In the genomic region with DNA sequence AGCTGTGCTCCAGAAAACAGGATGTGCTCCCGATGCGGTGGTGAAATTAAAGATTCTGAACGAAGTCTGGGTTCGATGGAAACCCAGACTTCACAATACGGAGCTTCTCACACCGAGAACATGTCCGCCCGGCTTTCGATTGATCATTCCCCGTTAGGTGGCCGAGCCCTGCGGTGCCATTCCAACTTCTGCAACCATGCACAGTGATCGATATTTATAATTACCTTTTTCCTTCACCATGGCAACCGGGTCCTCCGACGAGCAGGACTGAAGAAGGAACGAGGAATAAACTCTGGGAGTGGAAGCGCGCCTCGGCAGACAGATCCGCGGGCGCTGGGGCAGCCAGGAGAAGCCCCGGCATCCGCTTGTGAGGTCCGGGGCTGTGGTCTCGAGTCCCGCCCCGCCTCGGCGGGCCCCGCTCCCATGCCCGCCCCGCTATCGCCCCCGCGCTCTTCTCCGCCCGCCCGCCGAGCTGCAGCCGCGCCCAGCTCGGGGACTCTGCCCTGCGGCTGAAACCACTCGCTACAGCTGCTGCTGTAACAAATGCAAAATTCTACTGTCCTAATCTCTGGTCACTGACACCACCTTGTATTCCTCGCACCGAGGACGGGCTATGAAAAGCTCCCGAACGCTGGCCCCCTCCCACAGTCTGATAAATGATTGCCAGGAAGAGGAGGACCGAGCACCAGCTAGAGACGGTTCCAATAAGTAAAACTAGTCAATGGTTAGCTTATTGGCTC, we compare ENCODE assay signal across 1 cellular context.
A peak's percentile ranks its signal among the peaks of the same experiment; 100 is the strongest.
TF ChIP-seq lines count a peak whose summit lies in the region.

No MANE protein-coding gene starts in this region.

TF ChIP-seq in HepG2, 621 proteins besides CTCF, POLR2A, EP300 and RAD21 (continued from another document and continues in another):
- TF ChIP-seq, protein P1, sequence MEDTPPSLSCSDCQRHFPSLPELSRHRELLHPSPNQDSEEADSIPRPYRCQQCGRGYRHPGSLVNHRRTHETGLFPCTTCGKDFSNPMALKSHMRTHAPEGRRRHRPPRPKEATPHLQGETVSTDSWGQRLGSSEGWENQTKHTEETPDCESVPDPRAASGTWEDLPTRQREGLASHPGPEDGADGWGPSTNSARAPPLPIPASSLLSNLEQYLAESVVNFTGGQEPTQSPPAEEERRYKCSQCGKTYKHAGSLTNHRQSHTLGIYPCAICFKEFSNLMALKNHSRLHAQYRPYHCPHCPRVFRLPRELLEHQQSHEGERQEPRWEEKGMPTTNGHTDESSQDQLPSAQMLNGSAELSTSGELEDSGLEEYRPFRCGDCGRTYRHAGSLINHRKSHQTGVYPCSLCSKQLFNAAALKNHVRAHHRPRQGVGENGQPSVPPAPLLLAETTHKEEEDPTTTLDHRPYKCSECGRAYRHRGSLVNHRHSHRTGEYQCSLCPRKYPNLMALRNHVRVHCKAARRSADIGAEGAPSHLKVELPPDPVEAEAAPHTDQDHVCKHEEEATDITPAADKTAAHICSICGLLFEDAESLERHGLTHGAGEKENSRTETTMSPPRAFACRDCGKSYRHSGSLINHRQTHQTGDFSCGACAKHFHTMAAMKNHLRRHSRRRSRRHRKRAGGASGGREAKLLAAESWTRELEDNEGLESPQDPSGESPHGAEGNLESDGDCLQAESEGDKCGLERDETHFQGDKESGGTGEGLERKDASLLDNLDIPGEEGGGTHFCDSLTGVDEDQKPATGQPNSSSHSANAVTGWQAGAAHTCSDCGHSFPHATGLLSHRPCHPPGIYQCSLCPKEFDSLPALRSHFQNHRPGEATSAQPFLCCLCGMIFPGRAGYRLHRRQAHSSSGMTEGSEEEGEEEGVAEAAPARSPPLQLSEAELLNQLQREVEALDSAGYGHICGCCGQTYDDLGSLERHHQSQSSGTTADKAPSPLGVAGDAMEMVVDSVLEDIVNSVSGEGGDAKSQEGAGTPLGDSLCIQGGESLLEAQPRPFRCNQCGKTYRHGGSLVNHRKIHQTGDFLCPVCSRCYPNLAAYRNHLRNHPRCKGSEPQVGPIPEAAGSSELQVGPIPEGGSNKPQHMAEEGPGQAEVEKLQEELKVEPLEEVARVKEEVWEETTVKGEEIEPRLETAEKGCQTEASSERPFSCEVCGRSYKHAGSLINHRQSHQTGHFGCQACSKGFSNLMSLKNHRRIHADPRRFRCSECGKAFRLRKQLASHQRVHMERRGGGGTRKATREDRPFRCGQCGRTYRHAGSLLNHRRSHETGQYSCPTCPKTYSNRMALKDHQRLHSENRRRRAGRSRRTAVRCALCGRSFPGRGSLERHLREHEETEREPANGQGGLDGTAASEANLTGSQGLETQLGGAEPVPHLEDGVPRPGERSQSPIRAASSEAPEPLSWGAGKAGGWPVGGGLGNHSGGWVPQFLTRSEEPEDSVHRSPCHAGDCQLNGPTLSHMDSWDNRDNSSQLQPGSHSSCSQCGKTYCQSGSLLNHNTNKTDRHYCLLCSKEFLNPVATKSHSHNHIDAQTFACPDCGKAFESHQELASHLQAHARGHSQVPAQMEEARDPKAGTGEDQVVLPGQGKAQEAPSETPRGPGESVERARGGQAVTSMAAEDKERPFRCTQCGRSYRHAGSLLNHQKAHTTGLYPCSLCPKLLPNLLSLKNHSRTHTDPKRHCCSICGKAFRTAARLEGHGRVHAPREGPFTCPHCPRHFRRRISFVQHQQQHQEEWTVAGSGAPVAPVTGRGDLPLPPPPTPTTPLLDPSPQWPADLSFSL (CRISPR knock-in tag; IDR thresholded peaks at IDR 0.05): no peak
- TF ChIP-seq, protein P2, sequence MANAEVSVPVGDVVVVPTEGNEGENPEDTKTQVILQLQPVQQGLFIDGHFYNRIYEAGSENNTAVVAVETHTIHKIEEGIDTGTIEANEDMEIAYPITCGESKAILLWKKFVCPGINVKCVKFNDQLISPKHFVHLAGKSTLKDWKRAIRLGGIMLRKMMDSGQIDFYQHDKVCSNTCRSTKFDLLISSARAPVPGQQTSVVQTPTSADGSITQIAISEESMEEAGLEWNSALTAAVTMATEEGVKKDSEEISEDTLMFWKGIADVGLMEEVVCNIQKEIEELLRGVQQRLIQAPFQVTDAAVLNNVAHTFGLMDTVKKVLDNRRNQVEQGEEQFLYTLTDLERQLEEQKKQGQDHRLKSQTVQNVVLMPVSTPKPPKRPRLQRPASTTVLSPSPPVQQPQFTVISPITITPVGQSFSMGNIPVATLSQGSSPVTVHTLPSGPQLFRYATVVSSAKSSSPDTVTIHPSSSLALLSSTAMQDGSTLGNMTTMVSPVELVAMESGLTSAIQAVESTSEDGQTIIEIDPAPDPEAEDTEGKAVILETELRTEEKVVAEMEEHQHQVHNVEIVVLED (CRISPR knock-in tag; IDR thresholded peaks at IDR 0.05; ENCODE audit: borderline replicate concordance): no peak
- 0 out of 2 replicates have a peak, but pooled peaks have one; percentile 53 for TF ChIP-seq ZNF547 (CRISPR knock-in tag; IDR thresholded peaks at IDR 0.05)
- no peak for TF ChIP-seq ZNF17 (CRISPR knock-in tag; IDR thresholded peaks at IDR 0.05)
- TF ChIP-seq ARHGAP35 (CRISPR knock-in tag; IDR thresholded peaks at IDR 0.05; ENCODE audit: borderline replicate concordance): no peak
- no peak for TF ChIP-seq CCAR2 (optimal IDR thresholded peaks at IDR 0.05; ENCODE audit: low read depth, low read length)
- TF ChIP-seq, protein P3, sequence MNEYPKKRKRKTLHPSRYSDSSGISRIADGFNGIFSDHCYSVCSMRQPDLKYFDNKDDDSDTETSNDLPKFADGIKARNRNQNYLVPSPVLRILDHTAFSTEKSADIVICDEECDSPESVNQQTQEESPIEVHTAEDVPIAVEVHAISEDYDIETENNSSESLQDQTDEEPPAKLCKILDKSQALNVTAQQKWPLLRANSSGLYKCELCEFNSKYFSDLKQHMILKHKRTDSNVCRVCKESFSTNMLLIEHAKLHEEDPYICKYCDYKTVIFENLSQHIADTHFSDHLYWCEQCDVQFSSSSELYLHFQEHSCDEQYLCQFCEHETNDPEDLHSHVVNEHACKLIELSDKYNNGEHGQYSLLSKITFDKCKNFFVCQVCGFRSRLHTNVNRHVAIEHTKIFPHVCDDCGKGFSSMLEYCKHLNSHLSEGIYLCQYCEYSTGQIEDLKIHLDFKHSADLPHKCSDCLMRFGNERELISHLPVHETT (CRISPR knock-in tag; conservative IDR thresholded peaks at IDR 0.05): no peak
- TF ChIP-seq ESRRA (CRISPR knock-in tag; IDR thresholded peaks at IDR 0.05; ENCODE audit: low read depth): no peak
- TF ChIP-seq CHD2 (IDR thresholded peaks at IDR 0.05; ENCODE audit: low read depth, low read length): no peak
- TF ChIP-seq HMGA1 (CRISPR knock-in tag; conservative IDR thresholded peaks at IDR 0.05): no peak
- TF ChIP-seq ZNF75D (CRISPR knock-in tag; IDR thresholded peaks at IDR 0.05; ENCODE audit: borderline replicate concordance): no peak
- TF ChIP-seq, protein P4, sequence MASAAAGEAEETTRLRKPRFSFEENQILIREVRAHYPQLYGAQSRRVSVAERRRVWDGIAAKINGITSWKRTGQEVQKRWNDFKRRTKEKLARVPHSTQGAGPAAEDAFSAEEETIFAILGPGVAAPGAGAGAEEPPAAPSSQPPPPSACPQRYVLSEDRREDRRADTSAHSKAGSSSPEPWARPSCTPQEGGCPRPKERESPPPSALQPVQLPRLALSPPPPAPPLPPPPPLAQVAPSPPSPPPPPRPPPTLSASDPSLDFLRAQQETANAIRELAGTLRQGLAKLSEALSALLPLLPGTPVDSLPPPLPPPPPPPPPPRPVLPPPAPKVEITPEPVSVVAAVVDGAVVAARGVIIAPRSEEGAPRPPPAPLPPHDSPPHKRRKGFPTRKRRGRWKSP (CRISPR knock-in tag; IDR thresholded peaks at IDR 0.05): no peak
- TF ChIP-seq GLI4 (CRISPR knock-in tag; IDR thresholded peaks at IDR 0.05; ENCODE audit: borderline replicate concordance): no peak
- TF ChIP-seq, protein P5, sequence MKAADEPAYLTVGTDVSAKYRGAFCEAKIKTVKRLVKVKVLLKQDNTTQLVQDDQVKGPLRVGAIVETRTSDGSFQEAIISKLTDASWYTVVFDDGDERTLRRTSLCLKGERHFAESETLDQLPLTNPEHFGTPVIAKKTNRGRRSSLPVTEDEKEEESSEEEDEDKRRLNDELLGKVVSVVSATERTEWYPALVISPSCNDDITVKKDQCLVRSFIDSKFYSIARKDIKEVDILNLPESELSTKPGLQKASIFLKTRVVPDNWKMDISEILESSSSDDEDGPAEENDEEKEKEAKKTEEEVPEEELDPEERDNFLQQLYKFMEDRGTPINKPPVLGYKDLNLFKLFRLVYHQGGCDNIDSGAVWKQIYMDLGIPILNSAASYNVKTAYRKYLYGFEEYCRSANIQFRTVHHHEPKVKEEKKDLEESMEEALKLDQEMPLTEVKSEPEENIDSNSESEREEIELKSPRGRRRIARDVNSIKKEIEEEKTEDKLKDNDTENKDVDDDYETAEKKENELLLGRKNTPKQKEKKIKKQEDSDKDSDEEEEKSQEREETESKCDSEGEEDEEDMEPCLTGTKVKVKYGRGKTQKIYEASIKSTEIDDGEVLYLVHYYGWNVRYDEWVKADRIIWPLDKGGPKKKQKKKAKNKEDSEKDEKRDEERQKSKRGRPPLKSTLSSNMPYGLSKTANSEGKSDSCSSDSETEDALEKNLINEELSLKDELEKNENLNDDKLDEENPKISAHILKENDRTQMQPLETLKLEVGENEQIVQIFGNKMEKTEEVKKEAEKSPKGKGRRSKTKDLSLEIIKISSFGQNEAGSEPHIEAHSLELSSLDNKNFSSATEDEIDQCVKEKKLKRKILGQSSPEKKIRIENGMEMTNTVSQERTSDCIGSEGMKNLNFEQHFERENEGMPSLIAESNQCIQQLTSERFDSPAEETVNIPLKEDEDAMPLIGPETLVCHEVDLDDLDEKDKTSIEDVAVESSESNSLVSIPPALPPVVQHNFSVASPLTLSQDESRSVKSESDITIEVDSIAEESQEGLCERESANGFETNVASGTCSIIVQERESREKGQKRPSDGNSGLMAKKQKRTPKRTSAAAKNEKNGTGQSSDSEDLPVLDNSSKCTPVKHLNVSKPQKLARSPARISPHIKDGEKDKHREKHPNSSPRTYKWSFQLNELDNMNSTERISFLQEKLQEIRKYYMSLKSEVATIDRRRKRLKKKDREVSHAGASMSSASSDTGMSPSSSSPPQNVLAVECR (CRISPR knock-in tag; IDR thresholded peaks at IDR 0.05; ENCODE audit: borderline replicate concordance): peak; percentile 41; the same call in 1 of the 2 replicates
- no peak for TF ChIP-seq ZNF589 (CRISPR knock-in tag; conservative IDR thresholded peaks at IDR 0.05)
- TF ChIP-seq ZNF619 (CRISPR knock-in tag; IDR thresholded peaks at IDR 0.05): no peak
- TF ChIP-seq, protein P6, sequence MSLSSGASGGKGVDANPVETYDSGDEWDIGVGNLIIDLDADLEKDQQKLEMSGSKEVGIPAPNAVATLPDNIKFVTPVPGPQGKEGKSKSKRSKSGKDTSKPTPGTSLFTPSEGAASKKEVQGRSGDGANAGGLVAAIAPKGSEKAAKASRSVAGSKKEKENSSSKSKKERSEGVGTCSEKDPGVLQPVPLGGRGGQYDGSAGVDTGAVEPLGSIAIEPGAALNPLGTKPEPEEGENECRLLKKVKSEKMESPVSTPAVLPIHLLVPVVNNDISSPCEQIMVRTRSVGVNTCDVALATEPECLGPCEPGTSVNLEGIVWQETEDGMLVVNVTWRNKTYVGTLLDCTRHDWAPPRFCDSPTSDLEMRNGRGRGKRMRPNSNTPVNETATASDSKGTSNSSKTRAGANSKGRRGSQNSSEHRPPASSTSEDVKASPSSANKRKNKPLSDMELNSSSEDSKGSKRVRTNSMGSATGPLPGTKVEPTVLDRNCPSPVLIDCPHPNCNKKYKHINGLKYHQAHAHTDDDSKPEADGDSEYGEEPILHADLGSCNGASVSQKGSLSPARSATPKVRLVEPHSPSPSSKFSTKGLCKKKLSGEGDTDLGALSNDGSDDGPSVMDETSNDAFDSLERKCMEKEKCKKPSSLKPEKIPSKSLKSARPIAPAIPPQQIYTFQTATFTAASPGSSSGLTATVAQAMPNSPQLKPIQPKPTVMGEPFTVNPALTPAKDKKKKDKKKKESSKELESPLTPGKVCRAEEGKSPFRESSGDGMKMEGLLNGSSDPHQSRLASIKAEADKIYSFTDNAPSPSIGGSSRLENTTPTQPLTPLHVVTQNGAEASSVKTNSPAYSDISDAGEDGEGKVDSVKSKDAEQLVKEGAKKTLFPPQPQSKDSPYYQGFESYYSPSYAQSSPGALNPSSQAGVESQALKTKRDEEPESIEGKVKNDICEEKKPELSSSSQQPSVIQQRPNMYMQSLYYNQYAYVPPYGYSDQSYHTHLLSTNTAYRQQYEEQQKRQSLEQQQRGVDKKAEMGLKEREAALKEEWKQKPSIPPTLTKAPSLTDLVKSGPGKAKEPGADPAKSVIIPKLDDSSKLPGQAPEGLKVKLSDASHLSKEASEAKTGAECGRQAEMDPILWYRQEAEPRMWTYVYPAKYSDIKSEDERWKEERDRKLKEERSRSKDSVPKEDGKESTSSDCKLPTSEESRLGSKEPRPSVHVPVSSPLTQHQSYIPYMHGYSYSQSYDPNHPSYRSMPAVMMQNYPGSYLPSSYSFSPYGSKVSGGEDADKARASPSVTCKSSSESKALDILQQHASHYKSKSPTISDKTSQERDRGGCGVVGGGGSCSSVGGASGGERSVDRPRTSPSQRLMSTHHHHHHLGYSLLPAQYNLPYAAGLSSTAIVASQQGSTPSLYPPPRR (CRISPR knock-in tag; IDR thresholded peaks at IDR 0.05; ENCODE audit: borderline replicate concordance): no peak
- no peak for TF ChIP-seq PHB2 (IDR thresholded peaks at IDR 0.05; ENCODE audit: partially characterized antibody)
- TF ChIP-seq, protein P7, sequence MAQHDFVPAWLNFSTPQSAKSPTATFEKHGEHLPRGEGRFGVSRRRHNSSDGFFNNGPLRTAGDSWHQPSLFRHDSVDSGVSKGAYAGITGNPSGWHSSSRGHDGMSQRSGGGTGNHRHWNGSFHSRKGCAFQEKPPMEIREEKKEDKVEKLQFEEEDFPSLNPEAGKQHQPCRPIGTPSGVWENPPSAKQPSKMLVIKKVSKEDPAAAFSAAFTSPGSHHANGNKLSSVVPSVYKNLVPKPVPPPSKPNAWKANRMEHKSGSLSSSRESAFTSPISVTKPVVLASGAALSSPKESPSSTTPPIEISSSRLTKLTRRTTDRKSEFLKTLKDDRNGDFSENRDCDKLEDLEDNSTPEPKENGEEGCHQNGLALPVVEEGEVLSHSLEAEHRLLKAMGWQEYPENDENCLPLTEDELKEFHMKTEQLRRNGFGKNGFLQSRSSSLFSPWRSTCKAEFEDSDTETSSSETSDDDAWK (CRISPR knock-in tag; IDR thresholded peaks at IDR 0.05): no peak
- TF ChIP-seq, protein P8, sequence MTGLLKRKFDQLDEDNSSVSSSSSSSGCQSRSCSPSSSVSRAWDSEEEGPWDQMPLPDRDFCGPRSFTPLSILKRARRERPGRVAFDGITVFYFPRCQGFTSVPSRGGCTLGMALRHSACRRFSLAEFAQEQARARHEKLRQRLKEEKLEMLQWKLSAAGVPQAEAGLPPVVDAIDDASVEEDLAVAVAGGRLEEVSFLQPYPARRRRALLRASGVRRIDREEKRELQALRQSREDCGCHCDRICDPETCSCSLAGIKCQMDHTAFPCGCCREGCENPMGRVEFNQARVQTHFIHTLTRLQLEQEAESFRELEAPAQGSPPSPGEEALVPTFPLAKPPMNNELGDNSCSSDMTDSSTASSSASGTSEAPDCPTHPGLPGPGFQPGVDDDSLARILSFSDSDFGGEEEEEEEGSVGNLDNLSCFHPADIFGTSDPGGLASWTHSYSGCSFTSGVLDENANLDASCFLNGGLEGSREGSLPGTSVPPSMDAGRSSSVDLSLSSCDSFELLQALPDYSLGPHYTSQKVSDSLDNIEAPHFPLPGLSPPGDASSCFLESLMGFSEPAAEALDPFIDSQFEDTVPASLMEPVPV (CRISPR knock-in tag; IDR thresholded peaks at IDR 0.05): no peak
- TF ChIP-seq ADNP (CRISPR knock-in tag; IDR thresholded peaks at IDR 0.05): no peak
- no peak for TF ChIP-seq ATF1 (CRISPR knock-in tag; IDR thresholded peaks at IDR 0.05)
